In the genomic region with DNA sequence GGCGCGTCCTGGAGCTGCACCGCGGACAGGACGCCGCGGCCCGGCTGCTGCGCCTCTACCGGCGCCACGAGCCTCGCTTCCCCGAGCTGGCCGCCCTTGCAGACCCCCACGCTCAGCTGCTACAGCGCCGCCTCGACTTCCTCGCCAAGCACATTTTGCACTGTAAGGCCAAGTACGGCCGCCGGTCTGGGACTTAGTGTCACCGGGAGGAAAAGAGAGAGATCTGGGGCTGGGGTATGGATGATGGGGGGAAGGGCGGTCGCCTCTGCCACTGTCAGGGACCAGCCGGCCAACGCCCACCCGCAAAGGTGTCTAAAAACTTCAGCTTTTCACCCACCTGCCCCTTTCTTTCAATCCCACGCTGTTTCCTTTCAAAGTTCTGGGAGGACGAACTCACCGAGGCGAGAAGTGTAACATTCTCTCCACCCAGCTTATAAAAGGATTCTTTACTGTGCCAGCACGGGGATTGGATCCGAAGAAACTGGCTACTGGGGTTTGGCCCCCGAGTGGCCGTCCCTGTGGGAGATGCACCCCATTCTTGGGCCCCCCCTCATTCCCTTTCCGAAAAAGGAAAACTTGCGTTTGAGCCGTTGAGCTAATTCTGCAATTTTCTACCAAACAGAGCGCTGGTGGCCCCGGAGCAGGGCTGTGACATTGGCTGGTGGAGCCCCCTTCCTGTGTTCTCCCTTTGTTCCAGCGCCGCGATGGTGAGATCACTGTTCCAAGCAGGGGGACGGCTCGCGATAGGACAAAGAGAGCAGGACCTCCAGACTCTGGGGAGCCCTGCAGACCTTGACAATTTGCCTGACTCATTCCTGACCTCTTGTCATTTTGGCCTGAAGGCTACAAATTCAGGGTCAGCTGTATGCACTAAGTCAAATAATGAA, we compare ENCODE assay signal across 8 cellular contexts. TPM values are rescaled to one million over a fixed set of nuclear protein-coding genes. Genes with fewer than 3 reads are reported as not detected.
DNase-seq lines count a peak whose midpoint lies in the region; ATAC-seq, FAIRE-seq and TF ChIP-seq lines count a peak whose summit lies in the region.

No MANE protein-coding gene starts in this region.

- peak; percentile 22 for DNase-seq in stimulated activated CD4-positive, alpha-beta T cell treated with anti-CD3 and anti-CD28 coated beads, Interleukin-15, amount 100 ng/mL, for 24 hours
- DNase-seq in stimulated activated CD4-positive, alpha-beta T cell treated with anti-CD3 and anti-CD28 coated beads, Interleukin-4, amount 100 ng/mL, for 24 hours, result no peak
- DNase-seq in HTR-8/SVneo (ENCODE audit: insufficient read length, low spot score), result peak; percentile 37
- DNase-seq in WTC11 (ENCODE audit: low spot score), result peak; percentile 71
- DNase-seq in globus pallidus (ENCODE audit: low spot score), result peak; percentile 24
- DNase-seq in osteocyte (ENCODE audit: extremely low spot score, unreplicated experiment), result peak; percentile 84

- peaks cover 43% of the 10 kb centered on the region for H3K27me3 Mint-ChIP-seq in WTC11 (ENCODE audit: low read depth)
- no peaks in the 10 kb centered on the region for H3K27me3 Mint-ChIP-seq in osteocyte (ENCODE audit: unreplicated experiment)

- POLR2A ChIA-PET in WTC11 (lab: Charles Lee), result interaction anchor here (1.2 kb wide), 1 partner anchor 639 kb away, joined by 3 read pairs; no protein-coding TSS in a partner anchor

- H3K9me3 Mint-ChIP-seq in WTC11 (0 out of 2 replicates have a peak, but pooled peaks cover 3% of the 10 kb centered on the region), osteocyte (ENCODE audit: unreplicated experiment) (no peaks in the 10 kb centered on the region)

- FAIRE-seq in HTR-8/SVneo (lab: Jason Lieb, UNC), result no peak

- H3K4me3 Mint-ChIP-seq in WTC11 (peak overlapping the region; percentile 71), osteocyte (ENCODE audit: unreplicated experiment) (peak overlapping the region; percentile 81)

- ATAC-seq in WTC11, result peak; percentile 66
- ATAC-seq in HG02571 (IDR thresholded peaks at IDR 0.05; ENCODE audit: unreplicated experiment), result no peak
- ATAC-seq in HG03457 (IDR thresholded peaks at IDR 0.05; ENCODE audit: unreplicated experiment), result no peak

- CTCF ChIA-PET in WTC11 (lab: Charles Lee), result interaction anchor here (1.3 to 3.5 kb wide), 7 partner anchors 132 to 646 kb away, joined by 3 to 55 read pairs (median 7); no protein-coding TSS in a partner anchor

- H3K4me1 Mint-ChIP-seq in WTC11 (peaks cover 45% of the 10 kb centered on the region), osteocyte (ENCODE audit: unreplicated experiment) (peaks cover 63% of the 10 kb centered on the region)

- H3K36me3 Mint-ChIP-seq in WTC11 (0 out of 2 replicates have a peak, but pooled peaks cover 3% of the 10 kb centered on the region), osteocyte (ENCODE audit: unreplicated experiment) (no peaks in the 10 kb centered on the region)

- no peak for TF ChIP-seq CTCF in WTC11 (IDR thresholded peaks at IDR 0.05)
- TF ChIP-seq CTCF in osteocyte (IDR thresholded peaks at IDR 0.05), result peak; percentile 23

- no peak overlapping the region for H3K27ac Mint-ChIP-seq in WTC11
- peak overlapping the region; percentile 80 for H3K27ac Mint-ChIP-seq in osteocyte (ENCODE audit: unreplicated experiment)

TF ChIP-seq in WTC11, 78 proteins besides CTCF, POLR2A, EP300 and RAD21:
- TF ChIP-seq, protein P1, sequence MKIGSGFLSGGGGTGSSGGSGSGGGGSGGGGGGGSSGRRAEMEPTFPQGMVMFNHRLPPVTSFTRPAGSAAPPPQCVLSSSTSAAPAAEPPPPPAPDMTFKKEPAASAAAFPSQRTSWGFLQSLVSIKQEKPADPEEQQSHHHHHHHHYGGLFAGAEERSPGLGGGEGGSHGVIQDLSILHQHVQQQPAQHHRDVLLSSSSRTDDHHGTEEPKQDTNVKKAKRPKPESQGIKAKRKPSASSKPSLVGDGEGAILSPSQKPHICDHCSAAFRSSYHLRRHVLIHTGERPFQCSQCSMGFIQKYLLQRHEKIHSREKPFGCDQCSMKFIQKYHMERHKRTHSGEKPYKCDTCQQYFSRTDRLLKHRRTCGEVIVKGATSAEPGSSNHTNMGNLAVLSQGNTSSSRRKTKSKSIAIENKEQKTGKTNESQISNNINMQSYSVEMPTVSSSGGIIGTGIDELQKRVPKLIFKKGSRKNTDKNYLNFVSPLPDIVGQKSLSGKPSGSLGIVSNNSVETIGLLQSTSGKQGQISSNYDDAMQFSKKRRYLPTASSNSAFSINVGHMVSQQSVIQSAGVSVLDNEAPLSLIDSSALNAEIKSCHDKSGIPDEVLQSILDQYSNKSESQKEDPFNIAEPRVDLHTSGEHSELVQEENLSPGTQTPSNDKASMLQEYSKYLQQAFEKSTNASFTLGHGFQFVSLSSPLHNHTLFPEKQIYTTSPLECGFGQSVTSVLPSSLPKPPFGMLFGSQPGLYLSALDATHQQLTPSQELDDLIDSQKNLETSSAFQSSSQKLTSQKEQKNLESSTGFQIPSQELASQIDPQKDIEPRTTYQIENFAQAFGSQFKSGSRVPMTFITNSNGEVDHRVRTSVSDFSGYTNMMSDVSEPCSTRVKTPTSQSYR (CRISPR knock-in tag; IDR thresholded peaks at IDR 0.05), result no peak
- TF ChIP-seq NFE2L1 (CRISPR knock-in tag; IDR thresholded peaks at IDR 0.05) (peak; percentile 15; the same call in 1 of the 2 replicates), TP53 (CRISPR knock-in tag; IDR thresholded peaks at IDR 0.05) (peak; percentile 0), ZNF317 (CRISPR knock-in tag; IDR thresholded peaks at IDR 0.05; ENCODE audit: borderline replicate concordance, low read depth) (peak; percentile 59; the same call in 1 of the 2 replicates), EMX1 (CRISPR knock-in tag; IDR thresholded peaks at IDR 0.05) (no peak), ZNF671 (CRISPR knock-in tag; IDR thresholded peaks at IDR 0.05) (no peak), FOXK1 (CRISPR knock-in tag; IDR thresholded peaks at IDR 0.05) (peak; percentile 23; the same call in 1 of the 2 replicates), MYBL2 (CRISPR knock-in tag; IDR thresholded peaks at IDR 0.05) (no peak)
- TF ChIP-seq, protein P2, sequence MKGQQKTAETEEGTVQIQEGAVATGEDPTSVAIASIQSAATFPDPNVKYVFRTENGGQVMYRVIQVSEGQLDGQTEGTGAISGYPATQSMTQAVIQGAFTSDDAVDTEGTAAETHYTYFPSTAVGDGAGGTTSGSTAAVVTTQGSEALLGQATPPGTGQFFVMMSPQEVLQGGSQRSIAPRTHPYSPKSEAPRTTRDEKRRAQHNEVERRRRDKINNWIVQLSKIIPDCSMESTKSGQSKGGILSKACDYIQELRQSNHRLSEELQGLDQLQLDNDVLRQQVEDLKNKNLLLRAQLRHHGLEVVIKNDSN (CRISPR knock-in tag; IDR thresholded peaks at IDR 0.05), result no peak
- TF ChIP-seq, protein P3, sequence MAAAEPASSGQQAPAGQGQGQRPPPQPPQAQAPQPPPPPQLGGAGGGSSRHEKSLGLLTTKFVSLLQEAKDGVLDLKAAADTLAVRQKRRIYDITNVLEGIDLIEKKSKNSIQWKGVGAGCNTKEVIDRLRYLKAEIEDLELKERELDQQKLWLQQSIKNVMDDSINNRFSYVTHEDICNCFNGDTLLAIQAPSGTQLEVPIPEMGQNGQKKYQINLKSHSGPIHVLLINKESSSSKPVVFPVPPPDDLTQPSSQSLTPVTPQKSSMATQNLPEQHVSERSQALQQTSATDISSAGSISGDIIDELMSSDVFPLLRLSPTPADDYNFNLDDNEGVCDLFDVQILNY (CRISPR knock-in tag; IDR thresholded peaks at IDR 0.05), result 0 out of 2 replicates have a peak, but pooled peaks have one; percentile 5
- TF ChIP-seq, protein P4, sequence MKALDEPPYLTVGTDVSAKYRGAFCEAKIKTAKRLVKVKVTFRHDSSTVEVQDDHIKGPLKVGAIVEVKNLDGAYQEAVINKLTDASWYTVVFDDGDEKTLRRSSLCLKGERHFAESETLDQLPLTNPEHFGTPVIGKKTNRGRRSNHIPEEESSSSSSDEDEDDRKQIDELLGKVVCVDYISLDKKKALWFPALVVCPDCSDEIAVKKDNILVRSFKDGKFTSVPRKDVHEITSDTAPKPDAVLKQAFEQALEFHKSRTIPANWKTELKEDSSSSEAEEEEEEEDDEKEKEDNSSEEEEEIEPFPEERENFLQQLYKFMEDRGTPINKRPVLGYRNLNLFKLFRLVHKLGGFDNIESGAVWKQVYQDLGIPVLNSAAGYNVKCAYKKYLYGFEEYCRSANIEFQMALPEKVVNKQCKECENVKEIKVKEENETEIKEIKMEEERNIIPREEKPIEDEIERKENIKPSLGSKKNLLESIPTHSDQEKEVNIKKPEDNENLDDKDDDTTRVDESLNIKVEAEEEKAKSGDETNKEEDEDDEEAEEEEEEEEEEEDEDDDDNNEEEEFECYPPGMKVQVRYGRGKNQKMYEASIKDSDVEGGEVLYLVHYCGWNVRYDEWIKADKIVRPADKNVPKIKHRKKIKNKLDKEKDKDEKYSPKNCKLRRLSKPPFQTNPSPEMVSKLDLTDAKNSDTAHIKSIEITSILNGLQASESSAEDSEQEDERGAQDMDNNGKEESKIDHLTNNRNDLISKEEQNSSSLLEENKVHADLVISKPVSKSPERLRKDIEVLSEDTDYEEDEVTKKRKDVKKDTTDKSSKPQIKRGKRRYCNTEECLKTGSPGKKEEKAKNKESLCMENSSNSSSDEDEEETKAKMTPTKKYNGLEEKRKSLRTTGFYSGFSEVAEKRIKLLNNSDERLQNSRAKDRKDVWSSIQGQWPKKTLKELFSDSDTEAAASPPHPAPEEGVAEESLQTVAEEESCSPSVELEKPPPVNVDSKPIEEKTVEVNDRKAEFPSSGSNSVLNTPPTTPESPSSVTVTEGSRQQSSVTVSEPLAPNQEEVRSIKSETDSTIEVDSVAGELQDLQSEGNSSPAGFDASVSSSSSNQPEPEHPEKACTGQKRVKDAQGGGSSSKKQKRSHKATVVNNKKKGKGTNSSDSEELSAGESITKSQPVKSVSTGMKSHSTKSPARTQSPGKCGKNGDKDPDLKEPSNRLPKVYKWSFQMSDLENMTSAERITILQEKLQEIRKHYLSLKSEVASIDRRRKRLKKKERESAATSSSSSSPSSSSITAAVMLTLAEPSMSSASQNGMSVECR (CRISPR knock-in tag; IDR thresholded peaks at IDR 0.05; ENCODE audit: borderline replicate concordance), result 0 out of 2 replicates have a peak, but pooled peaks have one; percentile 1
- TF ChIP-seq, protein P5, sequence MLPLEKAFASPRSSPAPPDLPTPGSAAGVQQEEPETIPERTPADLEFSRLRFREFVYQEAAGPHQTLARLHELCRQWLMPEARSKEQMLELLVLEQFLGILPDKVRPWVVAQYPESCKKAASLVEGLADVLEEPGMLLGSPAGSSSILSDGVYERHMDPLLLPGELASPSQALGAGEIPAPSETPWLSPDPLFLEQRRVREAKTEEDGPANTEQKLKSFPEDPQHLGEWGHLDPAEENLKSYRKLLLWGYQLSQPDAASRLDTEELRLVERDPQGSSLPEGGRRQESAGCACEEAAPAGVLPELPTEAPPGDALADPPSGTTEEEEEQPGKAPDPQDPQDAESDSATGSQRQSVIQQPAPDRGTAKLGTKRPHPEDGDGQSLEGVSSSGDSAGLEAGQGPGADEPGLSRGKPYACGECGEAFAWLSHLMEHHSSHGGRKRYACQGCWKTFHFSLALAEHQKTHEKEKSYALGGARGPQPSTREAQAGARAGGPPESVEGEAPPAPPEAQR (CRISPR knock-in tag; IDR thresholded peaks at IDR 0.05), result no peak

RNA-seq across cellular contexts. Expression of a gene that starts 1.7 kb away (rescaled TPM):
- total RNA-seq in WTC11 (2021), result 8.3 to 12.0 TPM (median 11.0 TPM) in 3 replicates
- 20.2 and 21.6 TPM in 2 replicates for total RNA-seq in osteocyte

RNA-seq across cellular contexts. Expression of a gene that starts 42.6 kb away (rescaled TPM):
- total RNA-seq in WTC11 (2021) (27.4 to 32.9 TPM (median 29.1 TPM) in 3 replicates), osteocyte (73.5 and 79.9 TPM in 2 replicates)
